14 cellular contexts compared by ENCODE assay signal in the genomic region with DNA sequence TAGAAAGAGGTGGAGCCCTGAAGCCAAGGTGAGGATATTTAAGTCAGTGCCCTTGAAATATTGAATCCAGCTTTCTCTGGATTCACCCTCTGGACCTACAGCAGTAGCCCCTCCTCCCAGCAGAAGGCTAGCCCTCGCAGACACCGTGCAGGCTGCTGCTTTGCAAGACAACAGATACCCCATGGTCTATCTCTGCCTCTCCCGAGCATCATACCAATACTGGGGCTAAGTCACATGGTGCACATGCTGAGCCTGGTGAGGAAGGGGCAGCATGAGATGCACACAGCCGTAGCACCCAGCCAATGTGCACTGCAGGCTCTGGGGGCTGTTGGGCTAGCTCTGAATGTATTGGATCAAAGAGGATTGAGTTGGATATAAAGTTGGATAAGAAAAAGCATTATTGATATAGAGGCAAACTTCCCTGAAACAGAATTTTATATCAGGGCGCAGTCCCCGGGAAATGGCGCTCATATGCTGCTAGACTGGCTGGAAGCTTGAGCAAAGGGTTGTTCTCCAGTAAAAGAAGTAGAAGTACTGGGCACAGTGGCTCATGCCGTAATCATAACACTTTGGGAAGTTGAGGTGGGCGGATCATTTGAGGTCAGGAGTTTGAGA.
DNase-seq lines count a peak whose midpoint lies in the region; ATAC-seq and TF ChIP-seq lines count a peak whose summit lies in the region.
"Had no signal": no experiment of that assay in that cellular context is flagged by ENCODE, and none has a peak within 500 bp of the region (broad histone marks: within the 10 kb centered on the region; RNA-seq: fewer than 3 reads in every experiment).

No MANE protein-coding gene starts in this region.

- CTCF ChIA-PET in WTC11 (lab: Charles Lee), result interaction anchor here (0.7 kb wide), 1 partner anchor 60 kb away, joined by 3 read pairs; no protein-coding TSS in a partner anchor

- H3K27me3 ChIP-seq in GM23338 (ENCODE audit: insufficient read depth) (no peaks in the 10 kb centered on the region), mesendoderm (ENCODE audit: insufficient read depth, low read length, poor library complexity) (no peaks in the 10 kb centered on the region)
- H3K27me3 ChIP-seq: BLaER1 treated with 17β-estradiol and CSF1 and Interleukin-3, amounts not matched to agents 10 nM and 100 nM had no signal

- H3K56ac ChIP-seq in mesendoderm (ENCODE audit: low read length), result peak overlapping the region; percentile 7

- H3K4me1 Mint-ChIP-seq in GM23338, result peaks cover 12% of the 10 kb centered on the region
- peaks cover 11% of the 10 kb centered on the region for H3K4me1 Mint-ChIP-seq in WTC11
- H3K4me1 Mint-ChIP-seq in osteocyte (ENCODE audit: unreplicated experiment), result no peaks in the 10 kb centered on the region
- no peaks in the 10 kb centered on the region for H3K4me1 Mint-ChIP-seq in T-helper 2 cell treated with Interferon-gamma antibody and Interleukin-4, amounts not matched to agents 5 μg/mL and 100 μg/mL, for 36 hours (ENCODE audit: low read depth)
- H3K4me1 Mint-ChIP-seq: B cell had no signal

- H3K4ac ChIP-seq in mesendoderm (ENCODE audit: low read depth, low read length), result no peak overlapping the region

- no peak overlapping the region for H4K5ac ChIP-seq in mesendoderm (ENCODE audit: low read length)

- H3K36me3 ChIP-seq in GM23338 (ENCODE audit: insufficient read depth) (no peaks in the 10 kb centered on the region), mesendoderm (ENCODE audit: control insufficient read depth, insufficient read depth, low read length) (no peaks in the 10 kb centered on the region)
- H3K36me3 ChIP-seq: BLaER1 treated with 17β-estradiol and CSF1 and Interleukin-3, amounts not matched to agents 10 nM and 100 nM had no signal

- TF ChIP-seq CTCF in GM23338 (conservative IDR thresholded peaks at IDR 0.05; ENCODE audit: low read depth in 2 of 2) (no peak), WTC11 (IDR thresholded peaks at IDR 0.05) (no peak), osteocyte (IDR thresholded peaks at IDR 0.05) (no peak)

- no peaks in the 10 kb centered on the region for H3K4me1 ChIP-seq in GM23338 (ENCODE audit: insufficient read depth)
- H3K4me1 ChIP-seq in mesendoderm (ENCODE audit: control insufficient read depth, low read depth, low read length), result no peaks in the 10 kb centered on the region
- H3K4me1 ChIP-seq: BLaER1 treated with 17β-estradiol and CSF1 and Interleukin-3, amounts not matched to agents 10 nM and 100 nM had no signal

- H3K27me3 Mint-ChIP-seq in GM23338 (ENCODE audit: insufficient read depth, low read depth, poor library complexity) (peaks cover 11% of the 10 kb centered on the region), WTC11 (ENCODE audit: low read depth) (peaks cover 8% of the 10 kb centered on the region), osteocyte (ENCODE audit: unreplicated experiment) (peaks cover 5% of the 10 kb centered on the region)
- H3K27me3 Mint-ChIP-seq in T-helper 2 cell treated with Interferon-gamma antibody and Interleukin-4, amounts not matched to agents 5 μg/mL and 100 μg/mL, for 36 hours (ENCODE audit: low read depth), result no peaks in the 10 kb centered on the region

- H3K23ac ChIP-seq in mesendoderm (ENCODE audit: low read length), result no peak overlapping the region

- no peak overlapping the region for H3K18ac ChIP-seq in mesendoderm (ENCODE audit: low read length)

- POLR2A ChIA-PET in WTC11 (lab: Charles Lee), result no interaction called here

- H3K9me3 Mint-ChIP-seq in GM23338 (no peaks in the 10 kb centered on the region; the same call in 2 of the 3 replicates), WTC11 (peaks cover 19% of the 10 kb centered on the region), osteocyte (ENCODE audit: unreplicated experiment) (peaks cover 4% of the 10 kb centered on the region)
- H3K9me3 Mint-ChIP-seq in T-helper 2 cell treated with Interferon-gamma antibody and Interleukin-4, amounts not matched to agents 5 μg/mL and 100 μg/mL, for 36 hours, result no peaks in the 10 kb centered on the region
- H3K9me3 Mint-ChIP-seq: CD8-positive, alpha-beta T cell; H9 had no signal

- H3K4me2 ChIP-seq in GM23338 (no peak overlapping the region), mesendoderm (ENCODE audit: low read length) (no peak overlapping the region)
- H3K4me2 ChIP-seq: BLaER1 treated with 17β-estradiol and CSF1 and Interleukin-3, amounts not matched to agents 10 nM and 100 nM had no signal

- no peaks in the 10 kb centered on the region for H3K79me1 ChIP-seq in mesendoderm (ENCODE audit: low read length)

- H4K20me1 ChIP-seq in GM23338 (replicated peaks; ENCODE audit: insufficient read depth), result no peaks in the 10 kb centered on the region

- no peak overlapping the region for H2AFZ ChIP-seq in GM23338
- H2AFZ ChIP-seq: GM23248 had no signal

- H3K27ac ChIP-seq in GM23338 (ENCODE audit: low read depth), result no peak overlapping the region
- no peak overlapping the region for H3K27ac ChIP-seq in mesendoderm (ENCODE audit: low read depth, low read length)
- H3K27ac ChIP-seq: BLaER1 treated with 17β-estradiol and CSF1 and Interleukin-3, amounts not matched to agents 10 nM and 100 nM; GM23248 had no signal

- DNase-seq in GM23338 (ENCODE audit: low spot score) (no peak), WTC11 (ENCODE audit: low spot score) (no peak), mesendoderm (no peak), osteocyte (ENCODE audit: extremely low spot score, unreplicated experiment) (peak; percentile 57)
- DNase-seq in T-helper 2 cell treated with Interferon-gamma antibody and Interleukin-4, amounts not matched to agents 5 μg/mL and 100 μg/mL, for 36 hours (ENCODE audit: low spot score), result no peak
- DNase-seq: Calu3; CD8-positive, alpha-beta T cell; DMS79 treated with DMSO at 0.1 percent for 48 hours; GM23248; H9 had no signal

- H2BK5ac ChIP-seq in mesendoderm (ENCODE audit: low read length), result no peak overlapping the region

- H2AK5ac ChIP-seq in mesendoderm (ENCODE audit: low read length), result no peak overlapping the region

- H2BK120ac ChIP-seq in mesendoderm (ENCODE audit: low read depth, low read length), result no peak overlapping the region

- no peaks in the 10 kb centered on the region for H3K9me2 ChIP-seq in GM23338 (ENCODE audit: insufficient read depth)

- ATAC-seq in GM23338, result peak; percentile 39; the same call in 2 of the 3 replicates
- ATAC-seq in WTC11, result no peak
- no peak for ATAC-seq in HG02763 (IDR thresholded peaks at IDR 0.05; ENCODE audit: unreplicated experiment)
- no peak for ATAC-seq in GM18909 (IDR thresholded peaks at IDR 0.05; ENCODE audit: poor library complexity, unreplicated experiment)
- ATAC-seq: CD8-positive, alpha-beta T cell had no signal

- no peak overlapping the region for H3K9ac ChIP-seq in mesendoderm (ENCODE audit: low read length)
- H3K9ac ChIP-seq: BLaER1 treated with 17β-estradiol and CSF1 and Interleukin-3, amounts not matched to agents 10 nM and 100 nM; GM23248 had no signal

- H3K27ac Mint-ChIP-seq in GM23338 (no peak overlapping the region), WTC11 (no peak overlapping the region), osteocyte (ENCODE audit: unreplicated experiment) (no peak overlapping the region)
- H3K27ac Mint-ChIP-seq in T-helper 2 cell treated with Interferon-gamma antibody and Interleukin-4, amounts not matched to agents 5 μg/mL and 100 μg/mL, for 36 hours, result no peak overlapping the region
- H3K27ac Mint-ChIP-seq: B cell; CD8-positive, alpha-beta T cell; H9 had no signal

- no peak overlapping the region for H3K4me3 ChIP-seq in GM23338
- H3K4me3 ChIP-seq in mesendoderm (ENCODE audit: low read length), result no peak overlapping the region
- H3K4me3 ChIP-seq: BLaER1 treated with 17β-estradiol and CSF1 and Interleukin-3, amounts not matched to agents 10 nM and 100 nM; GM23248 had no signal

- H3K36me3 Mint-ChIP-seq in GM23338 (ENCODE audit: low read depth), result no peaks in the 10 kb centered on the region
- H3K36me3 Mint-ChIP-seq in WTC11, result no peaks in the 10 kb centered on the region
- no peaks in the 10 kb centered on the region for H3K36me3 Mint-ChIP-seq in osteocyte (ENCODE audit: unreplicated experiment)
- H3K36me3 Mint-ChIP-seq in T-helper 2 cell treated with Interferon-gamma antibody and Interleukin-4, amounts not matched to agents 5 μg/mL and 100 μg/mL, for 36 hours (ENCODE audit: low read depth), result no peaks in the 10 kb centered on the region
- H3K36me3 Mint-ChIP-seq: CD8-positive, alpha-beta T cell had no signal

- H4K8ac ChIP-seq in mesendoderm (ENCODE audit: low read depth, low read length), result no peak overlapping the region

- H3K79me2 ChIP-seq in GM23338 (replicated peaks; ENCODE audit: insufficient read depth) (no peaks in the 10 kb centered on the region), mesendoderm (ENCODE audit: control insufficient read depth, insufficient read depth, low read length) (no peaks in the 10 kb centered on the region)

- no peaks in the 10 kb centered on the region for H3F3A ChIP-seq in GM23338 (replicated peaks; ENCODE audit: low read depth)

- no peak overlapping the region for H2BK15ac ChIP-seq in mesendoderm (replicated peaks; ENCODE audit: low read depth)

- WGBS in mesendoderm (ENCODE audit: extremely low coverage, insufficient coverage, low lambda C conversion rate), result no CpG with 5 or more reads among the region's 9 CpGs

- H3K4me3 Mint-ChIP-seq in GM23338, result no peak overlapping the region
- no peak overlapping the region for H3K4me3 Mint-ChIP-seq in WTC11
- H3K4me3 Mint-ChIP-seq in osteocyte (ENCODE audit: unreplicated experiment), result no peak overlapping the region
- H3K4me3 Mint-ChIP-seq in T-helper 2 cell treated with Interferon-gamma antibody and Interleukin-4, amounts not matched to agents 5 μg/mL and 100 μg/mL, for 36 hours, result no peak overlapping the region
- H3K4me3 Mint-ChIP-seq: B cell; CD8-positive, alpha-beta T cell; H9 had no signal

TF ChIP-seq in GM23338, 12 proteins besides CTCF, POLR2A, EP300 and RAD21 (continues in another document):
- TF ChIP-seq NANOG (IDR thresholded peaks at IDR 0.05; ENCODE audit: borderline replicate concordance), result no peak
- TF ChIP-seq STAT1 (IDR thresholded peaks at IDR 0.05; ENCODE audit: unreplicated experiment), result no peak
- no peak for TF ChIP-seq JUNB (IDR thresholded peaks at IDR 0.05; ENCODE audit: unreplicated experiment)
- TF ChIP-seq CREB1 (CRISPR knock-in tag; IDR thresholded peaks at IDR 0.05; ENCODE audit: low read depth), result no peak
- no peak for TF ChIP-seq ZNF331 (CRISPR knock-in tag; IDR thresholded peaks at IDR 0.05; ENCODE audit: low read depth)

TF ChIP-seq in WTC11, 78 proteins besides CTCF, POLR2A, EP300 and RAD21:
- TF ChIP-seq, protein P1, sequence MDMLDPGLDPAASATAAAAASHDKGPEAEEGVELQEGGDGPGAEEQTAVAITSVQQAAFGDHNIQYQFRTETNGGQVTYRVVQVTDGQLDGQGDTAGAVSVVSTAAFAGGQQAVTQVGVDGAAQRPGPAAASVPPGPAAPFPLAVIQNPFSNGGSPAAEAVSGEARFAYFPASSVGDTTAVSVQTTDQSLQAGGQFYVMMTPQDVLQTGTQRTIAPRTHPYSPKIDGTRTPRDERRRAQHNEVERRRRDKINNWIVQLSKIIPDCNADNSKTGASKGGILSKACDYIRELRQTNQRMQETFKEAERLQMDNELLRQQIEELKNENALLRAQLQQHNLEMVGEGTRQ (CRISPR knock-in tag; IDR thresholded peaks at IDR 0.05), result peak; percentile 55
- TF ChIP-seq GABPB1 (CRISPR knock-in tag; IDR thresholded peaks at IDR 0.05), result no peak
